8 cellular contexts compared by ENCODE assay signal in genomic region chr12:2890388-2891239, GRCh38. TPM values are rescaled to one million over a fixed set of nuclear protein-coding genes. Genes with fewer than 3 reads are reported as not detected.
DNase-seq lines count a peak whose midpoint lies in the region; TF ChIP-seq lines count a peak whose summit lies in the region.

TULP3 (plus strand) TSS chr12:2890891; CDS start chr12:2890948, 57 bp downstream.

- H3K4me1 Mint-ChIP-seq in neural crest cell: peaks cover 49% of the 10 kb centered on the region

- peak within 1 kb of the TSS; percentile 94 for H3K4me3 Mint-ChIP-seq in neural crest cell

- H3K9me3 ChIP-seq in ES-I3 (ENCODE audit: control insufficient read depth, insufficient read depth, low read length) (no peaks in the 10 kb centered on the region), stomach smooth muscle (ENCODE audit: control insufficient read depth in 2 of 2, low read length in 2 of 2) (no peaks in the 10 kb centered on the region)

- H3K4me3 ChIP-seq in H7 (ENCODE audit: insufficient read depth, low read depth, low read length) (peak within 1 kb of the TSS; percentile 88), foreskin fibroblast (ENCODE audit: low read depth in 1 of 2, low read length in 2 of 2) (peak within 1 kb of the TSS; percentile 63 to 94), stomach smooth muscle (ENCODE audit: low read length in 2 of 2) (peak within 1 kb of the TSS; percentile 92 to 95)

- H3K4me1 ChIP-seq in ES-I3 (ENCODE audit: insufficient read depth, low read length) (peaks cover 3% of the 10 kb centered on the region; the same call in 1 of the 2 replicates), stomach smooth muscle (ENCODE audit: control insufficient read depth, insufficient read depth, low read length) (peaks cover 17% of the 10 kb centered on the region)

- peak within 1 kb of the TSS; percentile 98 for H3K27ac Mint-ChIP-seq in neural crest cell (ENCODE audit: unreplicated experiment)

- no peak for TF ChIP-seq CTCF in foreskin fibroblast (IDR thresholded peaks at IDR 0.05; ENCODE audit: low read depth, low read length)
- no peak for TF ChIP-seq CTCF in neural crest cell (conservative IDR thresholded peaks at IDR 0.05)

- peaks cover 15% of the 10 kb centered on the region for H3K36me3 Mint-ChIP-seq in neural crest cell (ENCODE audit: low read depth)

- H3K27me3 Mint-ChIP-seq in neural crest cell (ENCODE audit: low read depth): no peaks in the 10 kb centered on the region

- H3K27me3 ChIP-seq in H7 (ENCODE audit: control insufficient read depth, insufficient read depth, low read length) (no peaks in the 10 kb centered on the region), stomach smooth muscle (ENCODE audit: control insufficient read depth in 1 of 2, insufficient read depth in 2 of 2, low read length in 2 of 2) (no peaks in the 10 kb centered on the region)

- H3K9ac ChIP-seq in ES-I3 (ENCODE audit: low read depth, low read length) (peak within 1 kb of the TSS; percentile 94), stomach smooth muscle (ENCODE audit: low read length in 2 of 2) (peak within 1 kb of the TSS; percentile 93 to 99)

- DNase-seq in H7: peak; percentile 99
- peak; percentile 96 for DNase-seq in M059J (ENCODE audit: low read depth)
- peak; percentile 75 for DNase-seq in SHP77 treated with DMSO at 0.1 percent for 48 hours (lab: John Stamatoyannopoulos, UW)
- DNase-seq in activated gamma-delta T cell treated with anti-CD3 and anti-CD28 coated beads, Interleukin-2, amount 50 U/mL, for 16 hours (ENCODE audit: low read depth): peak; percentile 98
- peak; percentile 97 to 99 for DNase-seq in foreskin fibroblast
- DNase-seq in neural crest cell (ENCODE audit: low read depth, low spot score): peak; percentile 98

- H3K36me3 ChIP-seq in ES-I3 (ENCODE audit: insufficient read depth, low read length) (peaks cover 19% of the 10 kb centered on the region), H7 (replicated peaks; ENCODE audit: control insufficient read depth, insufficient read depth, low read length) (peaks cover 15% of the 10 kb centered on the region), stomach smooth muscle (ENCODE audit: control insufficient read depth in 2 of 2, insufficient read depth in 2 of 2, low read length in 2 of 2) (peaks cover 4 to 6% of the 10 kb centered on the region in 2 donors)

- H3K27ac ChIP-seq in stomach smooth muscle (ENCODE audit: low read length): peak within 1 kb of the TSS; percentile 96

- no peaks in the 10 kb centered on the region for H3K9me3 Mint-ChIP-seq in neural crest cell

RNA-seq across cellular contexts. Expression of gene TULP3, which starts in this region (rescaled TPM):
- total RNA-seq in H7 (2014; rRNA removed; shearing (Covaris generic)): 17.2 and 20.2 TPM in 2 replicates
- total RNA-seq in M059J (2014; rRNA removed; shearing (Covaris generic)): 33.5 and 37.8 TPM in 2 replicates
- 28.8 and 30.2 TPM in 2 replicates for total RNA-seq in neural crest cell

Comparison
In these comparisons a context has a peak if more than half of its experiments do, and no peak if none do; other contexts are left out.
1. Peak in every context shown above with its lines: DNase-seq, H3K4me3 ChIP-seq and H3K27ac ChIP-seq.